8 cellular contexts compared by ENCODE assay signal in the genomic region with DNA sequence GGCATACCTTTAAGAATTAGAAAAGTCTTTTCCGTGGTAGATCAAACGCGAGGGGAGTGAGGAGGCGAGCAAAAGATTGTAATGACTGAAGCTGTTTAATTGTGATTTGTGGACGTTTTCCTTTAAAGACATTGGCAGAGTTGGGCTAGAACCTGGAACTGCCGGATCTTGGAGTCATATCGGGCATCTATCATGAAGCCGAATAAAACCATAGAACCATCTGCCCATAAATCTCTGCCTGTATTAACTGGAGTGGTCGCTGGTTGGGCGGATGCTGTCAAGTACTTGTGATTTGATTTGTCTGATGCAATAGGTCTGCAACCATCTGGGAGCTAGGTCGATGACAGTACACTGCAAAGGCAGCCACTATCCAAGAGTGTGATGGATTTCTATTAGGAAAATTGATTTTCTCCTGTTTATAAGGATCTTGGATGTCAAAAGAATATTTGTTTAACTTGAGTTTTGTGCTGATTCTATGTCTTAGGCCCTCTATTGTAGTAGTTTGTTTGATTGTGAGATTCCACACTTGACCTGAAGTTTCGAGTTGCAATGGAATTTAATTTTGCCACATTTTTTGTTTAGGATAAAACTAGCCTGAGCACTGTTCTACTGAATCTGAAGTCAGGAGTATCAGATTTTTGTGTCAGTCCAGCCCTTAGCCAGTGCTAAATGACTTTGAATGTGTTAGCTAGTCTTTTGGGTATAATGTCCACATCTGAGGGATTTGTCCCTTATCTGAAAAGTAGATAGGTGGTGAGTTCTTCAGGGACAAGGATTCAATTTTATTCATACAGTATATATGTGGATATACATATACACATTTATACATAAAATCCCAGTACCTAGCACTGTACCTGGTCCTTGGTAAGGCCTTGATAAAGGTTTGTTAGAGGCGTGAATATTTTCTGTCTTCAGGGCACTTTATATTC. TPM values are rescaled to one million over a fixed set of nuclear protein-coding genes. Genes with fewer than 3 reads are reported as not detected.
DNase-seq lines count a peak whose midpoint lies in the region; ATAC-seq and TF ChIP-seq lines count a peak whose summit lies in the region.

No MANE protein-coding gene starts in this region.

- in situ Hi-C loops in astrocyte of the cerebellum (cut with HindIII; ENCODE audit: low sequenced_read_pairs), result loop anchor here (10.0 kb wide), 1 partner anchor 190 kb away; no protein-coding TSS in a partner anchor

- TF ChIP-seq CTCF in LNCaP clone FGC (IDR thresholded peaks at IDR 0.05; ENCODE audit: control insufficient read depth, extremely low read depth, insufficient read depth) (no peak), astrocyte of the cerebellum (IDR thresholded peaks at IDR 0.05; ENCODE audit: low read depth, low read length, missing control alignments) (no peak)

- no peak for ATAC-seq in GM18870 (IDR thresholded peaks at IDR 0.05; ENCODE audit: unreplicated experiment)

- H3K9me3 ChIP-seq in iPS-15b (ENCODE audit: control insufficient read depth, insufficient read depth, low read length), result no peaks in the 10 kb centered on the region
- H3K9me3 ChIP-seq in skeletal muscle tissue (ENCODE audit: control insufficient read depth in 3 of 3, low read length in 3 of 3), result no peaks in the 10 kb centered on the region

- H3K9ac ChIP-seq in iPS-15b (ENCODE audit: low read depth, low read length) (no peak overlapping the region), skeletal muscle tissue (ENCODE audit: low read depth in 1 of 3, low read length in 3 of 3) (peak overlapping the region; percentile 92 to 94 (median 92))

- DNase-seq in GM03348 (ENCODE audit: low spot score) (peak; percentile 82), LNCaP clone FGC (ENCODE audit: low read depth) (peak; percentile 82), SHP77 treated with DMSO at 0.1 percent for 48 hours (lab: John Stamatoyannopoulos, UW) (peak; percentile 70), astrocyte of the cerebellum (ENCODE audit: low read depth) (peak; percentile 49), middle frontal gyrus (ENCODE audit: extremely low spot score, low spot score) (no peak)

- H3K36me3 ChIP-seq in iPS-15b (ENCODE audit: control insufficient read depth, insufficient read depth, low read length) (no peaks in the 10 kb centered on the region), skeletal muscle tissue (ENCODE audit: control insufficient read depth in 3 of 3, insufficient read depth in 3 of 3, low read length in 3 of 3) (no peaks in the 10 kb centered on the region)

- no peaks in the 10 kb centered on the region for H3K27me3 ChIP-seq in iPS-15b (ENCODE audit: control insufficient read depth, insufficient read depth, low read length)
- no peaks in the 10 kb centered on the region for H3K27me3 ChIP-seq in skeletal muscle tissue (ENCODE audit: control insufficient read depth in 3 of 3, insufficient read depth in 3 of 3, low read length in 3 of 3)

- peak overlapping the region; percentile 93 for H3K4me3 ChIP-seq in LNCaP clone FGC (ENCODE audit: low read depth, low read length)
- H3K4me3 ChIP-seq in astrocyte of the cerebellum (ENCODE audit: low read depth, low read length), result peak overlapping the region; percentile 88
- peak overlapping the region; percentile 99 for H3K4me3 ChIP-seq in iPS-15b (ENCODE audit: low read depth, low read length)
- peak overlapping the region; percentile 98 to 100 (median 100) for H3K4me3 ChIP-seq in skeletal muscle tissue (ENCODE audit: low read length in 3 of 3)

- peak overlapping the region; percentile 91 for H3K27ac ChIP-seq in skeletal muscle tissue (ENCODE audit: low read depth, low read length)

- H3K4me1 ChIP-seq in iPS-15b (ENCODE audit: control insufficient read depth, insufficient read depth, low read length) (no peaks in the 10 kb centered on the region), skeletal muscle tissue (ENCODE audit: control insufficient read depth in 3 of 3, insufficient read depth in 3 of 3, low read length in 3 of 3) (peaks cover 3 to 29% (median 18%) of the 10 kb centered on the region in 3 donors)

RNA-seq across cellular contexts. Expression of gene SARS1, which starts 1.2 kb away (rescaled TPM):
- total RNA-seq in skeletal muscle tissue, result 87.7 TPM

RNA-seq across cellular contexts. Expression of gene CELSR2, which starts 34.4 kb away (rescaled TPM):
- 1.6 TPM for total RNA-seq in skeletal muscle tissue
